In the genomic region with DNA sequence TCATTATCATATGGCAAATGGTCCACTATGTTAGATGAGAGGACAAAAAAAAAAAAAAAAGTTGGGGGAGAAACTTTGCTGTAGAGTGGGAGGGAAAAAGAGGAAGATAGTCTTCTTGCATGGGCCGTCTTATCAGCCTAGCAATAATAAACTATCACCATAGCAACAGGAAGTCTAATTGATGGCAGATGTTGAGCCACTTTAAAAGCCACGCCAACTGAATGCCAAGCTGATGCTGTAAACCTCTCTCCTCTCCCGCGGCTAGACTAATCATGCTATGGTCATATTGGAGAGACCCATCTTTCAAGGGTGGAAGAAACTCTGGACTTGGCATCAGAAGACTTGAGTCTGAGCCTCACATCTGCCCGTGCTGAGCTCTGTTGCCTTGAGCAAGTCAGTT, we compare ENCODE assay signal across 10 cellular contexts.
A peak's percentile ranks its signal among the peaks of the same experiment; 100 is the strongest.
DNase-seq lines count a peak whose midpoint lies in the region; ATAC-seq and TF ChIP-seq lines count a peak whose summit lies in the region.
"Had no signal": no experiment of that assay in that cellular context is flagged by ENCODE, and none has a peak within 500 bp of the region (broad histone marks: within the 10 kb centered on the region; RNA-seq: fewer than 3 reads in every experiment).

No MANE protein-coding gene starts in this region.

- POLR2A ChIA-PET in CD8-positive, alpha-beta memory T cell (lab: Charles Lee) = no interaction called here

- TF ChIP-seq CTCF in fibroblast of pulmonary artery (IDR thresholded peaks at IDR 0.05; ENCODE audit: low read length, missing control alignments) (no peak), upper lobe of right lung (IDR thresholded peaks at IDR 0.05) (no peak), ascending aorta (IDR thresholded peaks at IDR 0.05) (no peak)

- no peaks in the 10 kb centered on the region for H3K36me3 ChIP-seq in upper lobe of right lung
- H3K36me3 ChIP-seq in CD8-positive, alpha-beta memory T cell (ENCODE audit: insufficient read depth, low read length) = no peaks in the 10 kb centered on the region
- H3K36me3 ChIP-seq in ascending aorta = no peaks in the 10 kb centered on the region
- H3K36me3 ChIP-seq: BLaER1 had no signal

- CTCF ChIA-PET in CD8-positive, alpha-beta memory T cell (lab: Charles Lee) = no interaction called here

- H3K9me3 Mint-ChIP-seq in CD8-positive, alpha-beta memory T cell = no peaks in the 10 kb centered on the region

- H3K9me3 ChIP-seq in upper lobe of right lung (no peaks in the 10 kb centered on the region), ascending aorta (no peaks in the 10 kb centered on the region)
- H3K9me3 ChIP-seq in CD8-positive, alpha-beta memory T cell (ENCODE audit: low read length) = no peaks in the 10 kb centered on the region
- H3K9me3 ChIP-seq: BLaER1 had no signal

- H3K4me3 ChIP-seq in fibroblast of pulmonary artery (replicated peaks; ENCODE audit: low read depth, low read length) = no peak overlapping the region
- no peak overlapping the region for H3K4me3 ChIP-seq in upper lobe of right lung
- H3K4me3 ChIP-seq in CD8-positive, alpha-beta memory T cell (ENCODE audit: low read length) = no peak overlapping the region
- H3K4me3 ChIP-seq in ascending aorta = no peak overlapping the region
- H3K4me3 ChIP-seq: BLaER1 had no signal

- peaks cover 0 to 2% (median 0%) of the 10 kb centered on the region in 3 donors for H3K36me3 Mint-ChIP-seq in CD8-positive, alpha-beta memory T cell

- H3K27ac ChIP-seq in upper lobe of right lung = no peak overlapping the region
- H3K27ac ChIP-seq in CD8-positive, alpha-beta memory T cell (ENCODE audit: low read depth, low read length) = no peak overlapping the region
- H3K27ac ChIP-seq in ascending aorta = no peak overlapping the region
- H3K27ac ChIP-seq: BLaER1 had no signal

- no peaks in the 10 kb centered on the region for H3K27me3 Mint-ChIP-seq in CD8-positive, alpha-beta memory T cell

- DNase-seq in NCI-H2081 (lab: John Stamatoyannopoulos, UW) (peak; percentile 16 to 29), NCI-H2081 treated with DMSO at 0.1 percent for 48 hours (lab: John Stamatoyannopoulos, UW) (no peak), NCI-H82 treated with DMSO at 0.1 percent for 48 hours (lab: John Stamatoyannopoulos, UW; ENCODE audit: unreplicated experiment) (peak; percentile 27), fibroblast of pulmonary artery (ENCODE audit: low read depth) (peak; percentile 90), upper lobe of right lung (no peak), DMS114 treated with DMSO at 0.1 percent for 48 hours (lab: John Stamatoyannopoulos, UW; ENCODE audit: unreplicated experiment) (no peak), ascending aorta (ENCODE audit: low spot score in 2 of 2) (no peak)
- DNase-seq in CD8-positive, alpha-beta memory T cell = no peak
- DNase-seq: PC-3 had no signal

- ATAC-seq in upper lobe of right lung = peak; percentile 70
- ATAC-seq: PC-3 had no signal

- H3K4me1 ChIP-seq in upper lobe of right lung = peaks cover 26% of the 10 kb centered on the region
- peaks cover 6% of the 10 kb centered on the region for H3K4me1 ChIP-seq in CD8-positive, alpha-beta memory T cell (ENCODE audit: insufficient read depth, low read length)
- H3K4me1 ChIP-seq in ascending aorta = no peaks in the 10 kb centered on the region

- no peak overlapping the region for H3K27ac Mint-ChIP-seq in CD8-positive, alpha-beta memory T cell

- no peak overlapping the region for H3K4me3 Mint-ChIP-seq in CD8-positive, alpha-beta memory T cell

- peaks cover 11 to 13% (median 13%) of the 10 kb centered on the region in 3 donors for H3K4me1 Mint-ChIP-seq in CD8-positive, alpha-beta memory T cell

- intact Hi-C loops in upper lobe of right lung (cut with DNase I) = no loop called here
- intact Hi-C loops in ascending aorta (cut with DNase I) = no loop called here

- H3K27me3 ChIP-seq in upper lobe of right lung = no peaks in the 10 kb centered on the region
- no peaks in the 10 kb centered on the region for H3K27me3 ChIP-seq in CD8-positive, alpha-beta memory T cell (ENCODE audit: insufficient read depth, low read length, poor library complexity, severe bottlenecking)
- H3K27me3 ChIP-seq in ascending aorta = no peaks in the 10 kb centered on the region
- H3K27me3 ChIP-seq: BLaER1 had no signal

Comparison
In these comparisons a context has a peak if more than half of its experiments do, and no peak if none do; other contexts are left out.
1. DNase-seq: peak in NCI-H2081 (2 of 2), NCI-H82 treated with DMSO at 0.1 percent for 48 hours (single experiment) and fibroblast of pulmonary artery (single experiment); none in NCI-H2081 treated with DMSO at 0.1 percent for 48 hours (single experiment), upper lobe of right lung (single experiment), CD8-positive, alpha-beta memory T cell (0 of 5), DMS114 treated with DMSO at 0.1 percent for 48 hours (single experiment) and ascending aorta (0 of 2).